In genomic region chr3:186931487-186932280, GRCh38 we compare ENCODE assay signal across 8 cellular contexts.
A peak's percentile ranks its signal among the peaks of the same experiment; 100 is the strongest.
DNase-seq lines count a peak whose midpoint lies in the region; TF ChIP-seq lines count a peak whose summit lies in the region.

No MANE protein-coding gene starts in this region.

- POLR2A ChIA-PET in HEK293T (lab: Yijun Ruan, JAX), result interaction anchor here (0.8 to 1.5 kb wide), 2 partner anchors 83 to 208 kb away, joined by 3 to 4 read pairs; partner anchors contain the start of gene RPL39L

- no peaks in the 10 kb centered on the region for H3K79me2 ChIP-seq in ACC112 (ENCODE audit: control insufficient read depth, insufficient read depth, low read length, unreplicated experiment)

- H3K36me3 ChIP-seq in ACC112 (ENCODE audit: insufficient read depth, low read length), result no peaks in the 10 kb centered on the region
- H3K36me3 ChIP-seq in HUES6 (ENCODE audit: control insufficient read depth, insufficient read depth, low read length), result peaks cover 22% of the 10 kb centered on the region
- H3K36me3 ChIP-seq in WERI-Rb-1, result peaks cover 21% of the 10 kb centered on the region

- H3K27ac ChIP-seq in ACC112 (ENCODE audit: low read depth, low read length), result no peak overlapping the region
- peak overlapping the region; percentile 54; the same call in 1 of the 2 replicates for H3K27ac ChIP-seq in HUES6 (ENCODE audit: low read depth, low read length)
- H3K27ac ChIP-seq in WERI-Rb-1, result no peak overlapping the region
- peak overlapping the region; percentile 84 for H3K27ac ChIP-seq in layer of hippocampus (ENCODE audit: low read depth, low read length)

- no peak for TF ChIP-seq CTCF in WERI-Rb-1 (IDR thresholded peaks at IDR 0.05; ENCODE audit: low read depth, low read length)
- TF ChIP-seq CTCF in cardiac fibroblast (IDR thresholded peaks at IDR 0.05; ENCODE audit: low read depth, low read length), result no peak

- peak; percentile 48 for TF ChIP-seq POLR2A in GM19099 (IDR thresholded peaks at IDR 0.05; ENCODE audit: extremely low read depth, insufficient read length, low read depth)

- H3K4me3 ChIP-seq in ACC112 (ENCODE audit: low read depth, low read length) (peak overlapping the region; percentile 84), HUES6 (ENCODE audit: low read depth, low read length) (peak overlapping the region; percentile 82), WERI-Rb-1 (ENCODE audit: low read depth, low read length) (peak overlapping the region; percentile 77), cardiac fibroblast (replicated peaks in 1 of 2; ENCODE audit: low read depth in 2 of 2, low read length in 2 of 2) (peak overlapping the region; percentile 73 to 80)

- no peak for DNase-seq in WERI-Rb-1
- peak; percentile 13 to 31 for DNase-seq in cardiac fibroblast (ENCODE audit: low read depth in 2 of 2)
- DNase-seq in stimulated activated CD4-positive, alpha-beta T cell treated with anti-CD3 and anti-CD28 coated beads, Interleukin-4, amount 100 ng/mL, for 4 hours, result peak; percentile 63 to 70
- DNase-seq in HEK293T (ENCODE audit: extremely low spot score), result no peak

- CTCF ChIA-PET in HEK293T (lab: Yijun Ruan, JAX), result interaction anchor here (0.6 to 1.5 kb wide), 3 partner anchors 82 to 1999 kb away, joined by 3 to 4 read pairs (median 3); no protein-coding TSS in a partner anchor

- H3K4me1 ChIP-seq in ACC112 (ENCODE audit: control insufficient read depth, insufficient read depth, low read length, unreplicated experiment) (peaks cover 8% of the 10 kb centered on the region), HUES6 (ENCODE audit: control insufficient read depth, insufficient read depth, low read length) (peaks cover 29% of the 10 kb centered on the region)

- H3K9me3 ChIP-seq in HUES6 (ENCODE audit: control insufficient read depth, insufficient read depth, low read depth, low read length), result no peaks in the 10 kb centered on the region
- H3K9me3 ChIP-seq in WERI-Rb-1 (ENCODE audit: severe bottlenecking), result peaks cover 3% of the 10 kb centered on the region

- peak overlapping the region; percentile 90 for H3K9ac ChIP-seq in HUES6 (ENCODE audit: low read length)

- H3K27me3 ChIP-seq in ACC112 (ENCODE audit: insufficient read depth, low read length), result no peaks in the 10 kb centered on the region
- H3K27me3 ChIP-seq in HUES6 (ENCODE audit: control insufficient read depth, insufficient read depth, low read length), result 0 out of 2 replicates have a peak, but pooled peaks cover 3% of the 10 kb centered on the region
- H3K27me3 ChIP-seq in WERI-Rb-1 (ENCODE audit: insufficient read depth, low read depth, severe bottlenecking), result no peaks in the 10 kb centered on the region
- no peaks in the 10 kb centered on the region for H3K27me3 ChIP-seq in layer of hippocampus (ENCODE audit: control insufficient read depth, insufficient read depth, low read length)

- H2AFZ ChIP-seq in ACC112 (ENCODE audit: low read length, unreplicated experiment), result peak overlapping the region; percentile 44

TF ChIP-seq in HEK293T, 16 proteins besides CTCF, POLR2A, EP300 and RAD21:
- TF ChIP-seq BHLHE40 (IDR thresholded peaks at IDR 0.05; ENCODE audit: borderline replicate concordance) (no peak), FOXK2 (IDR thresholded peaks at IDR 0.05) (no peak), ELF4 (IDR thresholded peaks at IDR 0.05) (no peak), SUZ12 (IDR thresholded peaks at IDR 0.05) (no peak), FOXM1 (IDR thresholded peaks at IDR 0.05; ENCODE audit: borderline replicate concordance) (no peak), TARDBP (IDR thresholded peaks at IDR 0.05) (no peak), FOXA1 (IDR thresholded peaks at IDR 0.05) (no peak), HDGF (IDR thresholded peaks at IDR 0.05; ENCODE audit: borderline replicate concordance) (no peak), L3MBTL2 (conservative IDR thresholded peaks at IDR 0.05) (no peak), ARNT (IDR thresholded peaks at IDR 0.05) (no peak), SP1 (IDR thresholded peaks at IDR 0.05) (no peak), CTBP1 (IDR thresholded peaks at IDR 0.05; ENCODE audit: borderline replicate concordance) (no peak)
- TF ChIP-seq, protein P1, sequence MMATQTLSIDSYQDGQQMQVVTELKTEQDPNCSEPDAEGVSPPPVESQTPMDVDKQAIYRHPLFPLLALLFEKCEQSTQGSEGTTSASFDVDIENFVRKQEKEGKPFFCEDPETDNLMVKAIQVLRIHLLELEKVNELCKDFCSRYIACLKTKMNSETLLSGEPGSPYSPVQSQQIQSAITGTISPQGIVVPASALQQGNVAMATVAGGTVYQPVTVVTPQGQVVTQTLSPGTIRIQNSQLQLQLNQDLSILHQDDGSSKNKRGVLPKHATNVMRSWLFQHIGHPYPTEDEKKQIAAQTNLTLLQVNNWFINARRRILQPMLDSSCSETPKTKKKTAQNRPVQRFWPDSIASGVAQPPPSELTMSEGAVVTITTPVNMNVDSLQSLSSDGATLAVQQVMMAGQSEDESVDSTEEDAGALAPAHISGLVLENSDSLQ (IDR thresholded peaks at IDR 0.05), result no peak

Comparison
In these comparisons a context has a peak if more than half of its experiments do, and no peak if none do; other contexts are left out.
1. H3K27ac ChIP-seq: peak in HUES6 (single experiment) and layer of hippocampus (single experiment); none in ACC112 (single experiment) and WERI-Rb-1 (single experiment).
2. DNase-seq: peak in cardiac fibroblast (2 of 2) and stimulated activated CD4-positive, alpha-beta T cell treated with anti-CD3 and anti-CD28 coated beads, Interleukin-4, amount 100 ng/mL, for 4 hours (2 of 2); none in WERI-Rb-1 (single experiment) and HEK293T (single experiment).
3. Peak in every context shown above with its lines, with median percentiles within 50 percentile points of each other: H3K4me3 ChIP-seq.